In the genomic region with DNA sequence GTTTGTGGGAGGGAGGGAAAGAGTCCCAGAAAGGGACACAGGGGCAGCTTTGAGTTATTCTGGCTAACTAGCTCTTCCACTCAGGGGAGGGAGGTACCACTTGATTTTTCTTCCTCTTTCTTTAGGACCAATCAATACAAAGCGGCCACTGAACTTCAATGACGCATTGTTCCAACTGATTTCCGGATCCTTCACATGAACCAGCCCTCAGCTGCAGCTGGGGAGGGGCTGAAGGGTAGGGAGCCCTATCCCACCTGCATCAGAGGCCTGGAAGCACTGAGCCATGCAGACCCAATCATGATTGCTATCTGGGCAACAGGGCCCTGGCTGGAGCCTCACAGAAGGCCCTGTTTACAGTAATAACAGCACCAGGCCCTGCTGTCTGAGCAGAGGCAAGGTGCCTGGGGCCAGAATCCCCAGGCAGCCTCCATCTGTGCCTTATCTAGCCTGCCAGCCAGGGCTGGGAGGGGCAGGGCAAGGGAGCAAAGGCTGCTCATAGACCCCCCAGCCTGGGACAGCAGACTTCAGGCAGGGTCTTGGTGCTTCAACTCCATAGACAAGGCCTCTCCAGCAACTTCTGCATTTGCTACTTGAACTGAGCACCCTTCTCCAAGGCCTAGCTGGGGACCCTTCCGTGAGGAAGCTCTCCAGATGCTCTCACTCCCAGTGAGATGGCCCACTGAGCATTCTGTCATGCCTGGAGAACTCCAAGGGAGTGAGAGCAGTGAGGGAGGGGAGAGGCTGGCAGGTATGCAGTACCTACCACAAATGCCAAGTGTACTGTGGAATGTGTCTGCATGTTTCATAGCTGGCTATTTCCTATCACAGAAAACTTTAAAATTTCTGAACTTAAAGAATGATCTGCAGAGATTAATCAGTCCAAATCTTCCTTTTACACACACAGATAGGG, we compare ENCODE assay signal across 8 cellular contexts. TPM values are rescaled to one million over a fixed set of nuclear protein-coding genes. Genes with fewer than 3 reads are reported as not detected.
DNase-seq lines count a peak whose midpoint lies in the region; ATAC-seq, FAIRE-seq and TF ChIP-seq lines count a peak whose summit lies in the region.

No MANE protein-coding gene starts in this region.

- no peak for TF ChIP-seq CTCF in endodermal cell (conservative IDR thresholded peaks at IDR 0.05)
- TF ChIP-seq CTCF in pancreas (IDR thresholded peaks at IDR 0.05), result no peak
- TF ChIP-seq CTCF in PC-3 (conservative IDR thresholded peaks at IDR 0.05; ENCODE audit: low read depth, low read length), result no peak

- H3K9me3 ChIP-seq in endodermal cell (ENCODE audit: control insufficient read depth, low read length) (no peaks in the 10 kb centered on the region), pancreas (no peaks in the 10 kb centered on the region), PC-3 (ENCODE audit: low read length) (no peaks in the 10 kb centered on the region)

- peaks cover 2% of the 10 kb centered on the region for H3K4me1 Mint-ChIP-seq in endodermal cell

- H3K36me3 ChIP-seq in endodermal cell (ENCODE audit: control insufficient read depth, insufficient read depth, low read length), result no peaks in the 10 kb centered on the region
- no peaks in the 10 kb centered on the region for H3K36me3 ChIP-seq in pancreas
- no peaks in the 10 kb centered on the region; the same call in 1 of the 2 replicates for H3K36me3 ChIP-seq in PC-3 (ENCODE audit: low read depth, low read length)

- H3K27me3 ChIP-seq in endodermal cell (ENCODE audit: control insufficient read depth, insufficient read depth, low read length, poor library complexity, severe bottlenecking) (no peaks in the 10 kb centered on the region), pancreas (no peaks in the 10 kb centered on the region), PC-3 (ENCODE audit: low read length) (no peaks in the 10 kb centered on the region)

- intact Hi-C loops in pancreas (cut with DNase I) (no loop called here), PC-3 (cut with micrococcal nuclease) (no loop called here)

- no peak for FAIRE-seq in pancreas (lab: Jason Lieb, UNC)

- no peak overlapping the region for H3K4me2 ChIP-seq in PC-3 (ENCODE audit: low read length)

- H3K4me1 ChIP-seq in endodermal cell (ENCODE audit: control insufficient read depth, insufficient read depth, low read length) (no peaks in the 10 kb centered on the region), pancreas (peaks cover 0 to 16% (median 0%) of the 10 kb centered on the region in 3 donors), PC-3 (ENCODE audit: insufficient read depth, low read length) (peaks cover 5% of the 10 kb centered on the region; the same call in 1 of the 2 replicates)

- H4K20me1 ChIP-seq in PC-3 (ENCODE audit: low read length), result peaks cover 11% of the 10 kb centered on the region

- H3K79me2 ChIP-seq in PC-3 (ENCODE audit: low read length), result peaks cover 37% of the 10 kb centered on the region

- CTCF ChIA-PET in PC-3 (lab: Charles Lee), result interaction anchor here (0.6 to 0.9 kb wide), 2 partner anchors 20 to 58 kb away, joined by 3 read pairs; no protein-coding TSS in a partner anchor

- POLR2A ChIA-PET in PC-3 (lab: Charles Lee; ENCODE audit: unreplicated experiment), result no interaction called here

- ATAC-seq in GM21825 (IDR thresholded peaks at IDR 0.05; ENCODE audit: unreplicated experiment), result peak; percentile 60
- ATAC-seq in pancreas, result peak; percentile 43 to 80 (median 73)
- no peak for ATAC-seq in PC-3

- H3K9ac ChIP-seq in endodermal cell (ENCODE audit: extremely low read depth, low read length, poor library complexity, severe bottlenecking) (no peak overlapping the region), PC-3 (ENCODE audit: low read length) (no peak overlapping the region)

- H3K9me3 Mint-ChIP-seq in endodermal cell, result no peaks in the 10 kb centered on the region

- H3K36me3 Mint-ChIP-seq in endodermal cell (ENCODE audit: low read depth), result no peaks in the 10 kb centered on the region

- no TSS peak for BruUV-seq in PC-3 (replicated peaks; lab: Mats Ljungman, UMichigan)

- H2AFZ ChIP-seq in PC-3 (ENCODE audit: low read length), result no peak overlapping the region

- 69 to 86% methylated on average over 3 to 4 of the region's 4 CpGs for WGBS in endodermal cell (ENCODE audit: insufficient coverage in 1 of 2, insufficient read length in 1 of 2), 2 experiments
- WGBS in pancreas, 2 donors, result 51 to 61% methylated on average over 4 of the region's 4 CpGs

- no peaks in the 10 kb centered on the region for H3F3A ChIP-seq in PC-3 (ENCODE audit: low read length, unreplicated experiment)

- peak overlapping the region; percentile 44 for H3K27ac Mint-ChIP-seq in endodermal cell

- DNase-seq in D341Med (ENCODE audit: low spot score) (peak; percentile 40), NOMO-1 (lab: John Stamatoyannopoulos, UW; ENCODE audit: unreplicated experiment in 2 of 2) (peak; percentile 67 to 91), endodermal cell (no peak), pancreas (peak in 1 of 6 donors; percentile 13), PC-3 (no peak), AG08395 (ENCODE audit: low spot score) (no peak), activated gamma-delta T cell (lab: John Stamatoyannopoulos, UW) (no peak)

- no peak overlapping the region for H3K4me3 Mint-ChIP-seq in endodermal cell

- no peaks in the 10 kb centered on the region for H3K27me3 Mint-ChIP-seq in endodermal cell (ENCODE audit: insufficient read depth)

- H3K9me2 ChIP-seq in PC-3 (replicated peaks; ENCODE audit: low read length), result no peaks in the 10 kb centered on the region

- peak overlapping the region; percentile 64 for H3K27ac ChIP-seq in endodermal cell (ENCODE audit: low read depth, low read length)
- peak overlapping the region; percentile 51 to 77 (median 66) for H3K27ac ChIP-seq in pancreas
- H3K27ac ChIP-seq in PC-3 (ENCODE audit: low read length), result no peak overlapping the region

- H3K4me3 ChIP-seq in endodermal cell (ENCODE audit: low read length) (no peak overlapping the region), pancreas (no peak overlapping the region), PC-3 (ENCODE audit: low read length) (no peak overlapping the region)

RNA-seq across cellular contexts. Expression of a gene that starts 22.5 kb away (rescaled TPM):
- total RNA-seq in endodermal cell (10 to 100 TPM; 15.8 to 18.4 TPM), pancreas (10 to 100 TPM; 10.7 to 19.3 (median 15.6) TPM), PC-3 (2014; rRNA removed) (83.0 and 107 TPM in 2 replicates)
- polyA plus RNA-seq in endodermal cell (2013, experiment 1 of 2), result 14.0 TPM
- 13.0 TPM for polyA plus RNA-seq in endodermal cell (2013, experiment 2 of 2)
- 10 to 100 TPM in 1 of 2 donors, 1 to 10 TPM in 1; 5.1 to 10.3 TPM for polyA plus RNA-seq in pancreas

Comparison
In these comparisons a context has a peak if more than half of its experiments do, and no peak if none do; other contexts are left out.
1. DNase-seq: peak in D341Med (single experiment) and NOMO-1 (2 of 2); none in endodermal cell (single experiment), PC-3 (single experiment), AG08395 (single experiment) and activated gamma-delta T cell (single experiment).